ENCODE assay signal across 23 cellular contexts in the genomic region with DNA sequence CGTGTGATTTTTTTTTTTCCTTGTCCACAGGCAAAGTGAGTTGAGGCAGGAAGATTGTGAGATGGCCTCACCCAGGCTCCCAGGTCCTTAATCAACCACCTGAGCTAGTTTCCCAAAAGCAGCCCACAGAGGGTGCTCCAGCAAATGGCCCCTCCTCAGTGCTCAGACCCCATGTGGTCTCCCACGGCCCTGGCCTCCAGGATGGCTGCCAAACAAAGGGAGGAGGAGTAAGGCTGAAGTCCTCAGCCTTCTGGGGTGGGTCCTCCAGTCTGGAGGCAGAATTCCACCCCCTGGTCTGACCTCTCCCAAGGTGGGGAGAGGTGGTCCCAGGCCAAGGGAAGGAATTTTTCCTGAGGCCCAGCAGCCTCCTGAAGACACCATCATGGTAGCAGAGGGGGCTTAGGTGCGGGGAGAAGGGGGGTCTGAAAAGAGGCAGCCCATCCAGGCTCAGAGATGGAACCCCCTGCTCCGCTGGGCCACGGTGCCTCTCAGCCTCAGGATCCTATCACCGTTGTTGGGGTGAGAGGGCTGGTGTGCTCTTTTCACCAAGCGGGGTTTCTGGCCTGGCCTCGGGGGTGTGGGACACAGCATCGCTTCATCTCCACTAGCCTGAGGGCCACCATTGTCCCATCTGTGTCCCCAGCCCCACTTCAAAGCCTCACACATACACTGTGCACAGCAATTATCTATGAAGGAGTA. TPM values are rescaled to one million over a fixed set of nuclear protein-coding genes. Genes with fewer than 3 reads are reported as not detected.
A peak's percentile ranks its signal among the peaks of the same experiment; 100 is the strongest.
DNase-seq lines count a peak whose midpoint lies in the region; ATAC-seq and TF ChIP-seq lines count a peak whose summit lies in the region.
"Had no signal": no experiment of that assay in that cellular context is flagged by ENCODE, and none has a peak within 500 bp of the region (broad histone marks: within the 10 kb centered on the region; RNA-seq: fewer than 3 reads in every experiment).

No MANE protein-coding gene starts in this region.

- CTCF ChIA-PET in activated CD8-positive, alpha-beta memory T cell treated with anti-CD3 and anti-CD28 coated beads, Interleukin-2, amount 10 ng/mL, durations not matched to agents 7 days and 5 days (lab: Charles Lee), result no interaction called here

- in situ Hi-C loops in gastrocnemius medialis (cut with MboI; ENCODE audit: low sequenced_read_pairs in 4 of 4), result no loop called here

- no peaks in the 10 kb centered on the region for H3K9me3 Mint-ChIP-seq in activated CD8-positive, alpha-beta memory T cell treated with anti-CD3 and anti-CD28 coated beads, Interleukin-2, amount 10 ng/mL, durations not matched to agents 7 days and 5 days (ENCODE audit: low read depth)
- H3K9me3 Mint-ChIP-seq: CD4-positive, alpha-beta T cell; HFFc6; IgD-negative memory B cell had no signal

- H3K4me3 Mint-ChIP-seq in activated CD8-positive, alpha-beta memory T cell treated with anti-CD3 and anti-CD28 coated beads, Interleukin-2, amount 10 ng/mL, durations not matched to agents 7 days and 5 days, result no peak overlapping the region
- H3K4me3 Mint-ChIP-seq: CD4-positive, alpha-beta T cell; HFFc6; IgD-negative memory B cell had no signal

- H3K4me1 Mint-ChIP-seq in activated CD8-positive, alpha-beta memory T cell treated with anti-CD3 and anti-CD28 coated beads, Interleukin-2, amount 10 ng/mL, durations not matched to agents 7 days and 5 days, result no peaks in the 10 kb centered on the region

- H3K27ac Mint-ChIP-seq in activated CD8-positive, alpha-beta memory T cell treated with anti-CD3 and anti-CD28 coated beads, Interleukin-2, amount 10 ng/mL, durations not matched to agents 7 days and 5 days, result no peak overlapping the region
- H3K27ac Mint-ChIP-seq: CD4-positive, alpha-beta T cell; HFFc6; IgD-negative memory B cell had no signal

- no peak overlapping the region for H3K4me3 ChIP-seq in spleen
- H3K4me3 ChIP-seq in gastrocnemius medialis, result no peak overlapping the region

- peak; percentile 31 for DNase-seq in activated CD8-positive, alpha-beta memory T cell treated with anti-CD3 and anti-CD28 coated beads, Interleukin-2, amount 10 ng/mL, durations not matched to agents 7 days and 5 days
- no peak for DNase-seq in activated CD8-positive, alpha-beta memory T cell treated with anti-CD3 and anti-CD28 coated beads for 24 hours
- DNase-seq in mesenteric fat pad (ENCODE audit: low spot score), result peak; percentile 83
- DNase-seq in spleen, result peak; percentile 55
- DNase-seq in gastrocnemius medialis, result no peak
- no peak for DNase-seq in NCI-H446 treated with DMSO at 0.1 percent for 48 hours (lab: John Stamatoyannopoulos, UW)
- no peak for DNase-seq in HCEC 1CT
- DNase-seq: BE2C; CD4-positive, alpha-beta T cell; HFFc6; NCI-H1048; NCI-H1417; NCI-H1694; NCI-H2029 treated with DMSO at 0.1 percent for 48 hours; NCI-H69; OCI-M1; SHP77 treated with DMSO at 0.1 percent for 48 hours had no signal

- no peak for TF ChIP-seq CTCF in spleen (IDR thresholded peaks at IDR 0.05 in 8 of 11, conservative IDR thresholded peaks at IDR 0.05 in 3 of 11)
- TF ChIP-seq CTCF in gastrocnemius medialis (IDR thresholded peaks at IDR 0.05 in 4 of 5, conservative IDR thresholded peaks at IDR 0.05 in 1 of 5), result no peak

- ATAC-seq in activated CD8-positive, alpha-beta memory T cell treated with anti-CD3 and anti-CD28 coated beads, Interleukin-2, amount 10 ng/mL, durations not matched to agents 7 days and 5 days, result no peak
- ATAC-seq in GM19324 (IDR thresholded peaks at IDR 0.05; ENCODE audit: low FRiP score, unreplicated experiment), result no peak
- ATAC-seq in gastrocnemius medialis, result no peak

- H3K9me3 ChIP-seq in spleen, result no peaks in the 10 kb centered on the region
- no peaks in the 10 kb centered on the region for H3K9me3 ChIP-seq in gastrocnemius medialis
- H3K9me3 ChIP-seq: BE2C, Peyer's patch had no signal

- H3K4me1 ChIP-seq in spleen, result peaks cover 5 to 20% (median 15%) of the 10 kb centered on the region in 6 donors
- no peaks in the 10 kb centered on the region for H3K4me1 ChIP-seq in gastrocnemius medialis
- H3K4me1 ChIP-seq: BE2C had no signal

- no peaks in the 10 kb centered on the region for H3K36me3 Mint-ChIP-seq in activated CD8-positive, alpha-beta memory T cell treated with anti-CD3 and anti-CD28 coated beads, Interleukin-2, amount 10 ng/mL, durations not matched to agents 7 days and 5 days

- H3K27me3 ChIP-seq in spleen (replicated peaks in 1 of 7) (no peaks in the 10 kb centered on the region), gastrocnemius medialis (no peaks in the 10 kb centered on the region)
- H3K27me3 ChIP-seq: Peyer's patch had no signal

- WGBS in spleen, 5 donors, result 88 to 95% (median 93%) methylated on average over 9 of the region's 9 CpGs

- H3K36me3 ChIP-seq in spleen (no peaks in the 10 kb centered on the region), gastrocnemius medialis (no peaks in the 10 kb centered on the region)
- H3K36me3 ChIP-seq: BE2C had no signal

- H3K27me3 Mint-ChIP-seq in activated CD8-positive, alpha-beta memory T cell treated with anti-CD3 and anti-CD28 coated beads, Interleukin-2, amount 10 ng/mL, durations not matched to agents 7 days and 5 days, result peaks cover 8% of the 10 kb centered on the region
- H3K27me3 Mint-ChIP-seq: CD4-positive, alpha-beta T cell had no signal

- no peak for TF ChIP-seq POLR2A in spleen (IDR thresholded peaks at IDR 0.05)
- TF ChIP-seq POLR2A in gastrocnemius medialis (IDR thresholded peaks at IDR 0.05), result no peak

- intact Hi-C loops in spleen (cut with DNase I; ENCODE audit: low total_unique reads), result no loop called here
- intact Hi-C loops in gastrocnemius medialis (cut with DNase I; ENCODE audit: low total_unique reads), result no loop called here

- H3K27ac ChIP-seq in spleen, result no peak overlapping the region
- H3K27ac ChIP-seq in gastrocnemius medialis, result no peak overlapping the region
- H3K27ac ChIP-seq: 22Rv1, KMS-11 had no signal

RNA-seq across cellular contexts. Expression of gene NGEF, which starts 2.3 kb away (rescaled TPM):
- total RNA-seq in activated CD8-positive, alpha-beta memory T cell treated with anti-CD3 and anti-CD28 coated beads, Interleukin-2, amount 10 ng/mL, durations not matched to agents 7 days and 5 days, result not detected
- 0.35 TPM for total RNA-seq in mesenteric fat pad
- under 1 TPM in 3 of 7 donors, not detected in 4; 0.23 to 0.79 (median 0.43) TPM for total RNA-seq in spleen
- polyA plus RNA-seq in spleen, result under 1 TPM in 2 of 3 donors, not detected in 1; 0.26 to 0.45 TPM
- total RNA-seq in gastrocnemius medialis, result 1 to 10 TPM in 1 of 4 donors, under 1 TPM in 2, not detected in 1; 0.66 to 1.5 (median 0.84) TPM
- total RNA-seq: CD4-positive, alpha-beta T cell had no signal
- polyA plus RNA-seq: IgD-negative memory B cell had no signal

RNA-seq across cellular contexts. Expression of gene NEU2, which starts 21.8 kb away (rescaled TPM):
- not detected for total RNA-seq in activated CD8-positive, alpha-beta memory T cell treated with anti-CD3 and anti-CD28 coated beads, Interleukin-2, amount 10 ng/mL, durations not matched to agents 7 days and 5 days
- total RNA-seq in mesenteric fat pad, result not detected
- total RNA-seq in spleen, result not detected
- not detected for polyA plus RNA-seq in spleen
- total RNA-seq in gastrocnemius medialis, result not detected
- total RNA-seq: CD4-positive, alpha-beta T cell; HFFc6; NCI-H460; Peyer's patch had no signal
- polyA plus RNA-seq: IgD-negative memory B cell had no signal

RNA-seq across cellular contexts. Expression of gene INPP5D, which starts 49.4 kb away (rescaled TPM):
- 100 to 1,000 TPM; 140 to 152 TPM for total RNA-seq in activated CD8-positive, alpha-beta memory T cell treated with anti-CD3 and anti-CD28 coated beads, Interleukin-2, amount 10 ng/mL, durations not matched to agents 7 days and 5 days
- total RNA-seq in mesenteric fat pad (28.8 TPM), spleen (100 to 1,000 TPM; 172 to 246 (median 186) TPM), gastrocnemius medialis (10 to 100 TPM in 1 of 4 donors, 1 to 10 TPM in 3; 1.7 to 18.7 (median 4.9) TPM)
- 10 to 100 TPM; 71.1 to 97.8 (median 97.4) TPM for polyA plus RNA-seq in spleen

Comparison
In these comparisons a context has a peak if more than half of its experiments do, and no peak if none do; other contexts are left out.
1. DNase-seq: peak in activated CD8-positive, alpha-beta memory T cell treated with anti-CD3 and anti-CD28 coated beads, Interleukin-2, amount 10 ng/mL, durations not matched to agents 7 days and 5 days (single experiment), mesenteric fat pad (single experiment) and spleen (single experiment); none in activated CD8-positive, alpha-beta memory T cell treated with anti-CD3 and anti-CD28 coated beads for 24 hours (single experiment), gastrocnemius medialis (0 of 2), NCI-H446 treated with DMSO at 0.1 percent for 48 hours (single experiment) and HCEC 1CT (single experiment).